In the genomic region with DNA sequence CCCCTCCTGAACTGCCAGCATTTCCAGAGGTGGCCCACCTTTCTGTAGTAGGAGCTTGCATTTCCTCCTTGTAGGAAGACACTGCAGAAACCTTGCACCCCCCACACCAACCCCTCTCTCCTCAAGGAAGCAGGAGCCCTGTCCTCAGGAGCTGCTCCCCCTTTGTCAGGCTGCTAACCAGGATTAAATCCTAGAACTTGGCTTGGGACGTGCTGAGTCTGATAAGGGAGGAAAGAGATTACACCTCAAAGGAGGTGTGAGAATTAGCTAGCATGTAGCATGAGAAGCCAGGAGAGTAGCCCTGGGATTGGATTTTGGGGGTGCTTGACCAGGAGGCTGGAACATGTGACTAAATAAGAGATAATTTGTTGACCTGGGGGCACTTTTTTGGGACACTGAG, we compare ENCODE assay signal across 7 cellular contexts.
"Had no signal": no experiment of that assay in that cellular context is flagged by ENCODE, and none has a peak within 500 bp of the region (broad histone marks: within the 10 kb centered on the region; RNA-seq: fewer than 3 reads in every experiment).

No MANE protein-coding gene starts in this region.

- H3K4me3 Mint-ChIP-seq: GM23338, H9 had no signal

- H3K4me3 ChIP-seq: GM23338 had no signal

- ATAC-seq: GM23338 had no signal

- H2AFZ ChIP-seq: GM23338 had no signal

- H3K27ac Mint-ChIP-seq: GM23338, H9 had no signal

- FAIRE-seq: H1, H54, HTR-8/SVneo had no signal

- H3K4me2 ChIP-seq: GM23338 had no signal

- H3K9me3 Mint-ChIP-seq: GM23338, H9 had no signal

- DNase-seq: HCEC 1CT, IMR-90 had no signal
